ENCODE assay signal across 8 cellular contexts in genomic region chr5:181242031-181242451, GRCh38. TPM values are rescaled to one million over a fixed set of nuclear protein-coding genes. Genes with fewer than 3 reads are reported as not detected.
A peak's percentile ranks its signal among the peaks of the same experiment; 100 is the strongest.
DNase-seq lines count a peak whose midpoint lies in the region; ATAC-seq and TF ChIP-seq lines count a peak whose summit lies in the region.

No MANE protein-coding gene starts in this region.

- intact Hi-C loops in naive thymus-derived CD4-positive, alpha-beta T cell (cut with micrococcal nuclease) = loop anchor here (5.0 kb wide), 2 partner anchors 380 to 435 kb away; partner anchors contain the start of gene ZFP62 (in 1 of the 2)

- peak; percentile 15 for DNase-seq in M059J (ENCODE audit: low read depth)
- DNase-seq in coronary artery (ENCODE audit: low spot score) = no peak
- no peak for DNase-seq in naive thymus-derived CD4-positive, alpha-beta T cell
- no peak for DNase-seq in HUDEP-2 (lab: John Stamatoyannopoulos, UW; ENCODE audit: unreplicated experiment in 76 of 76)
- DNase-seq in SKM-1 treated with dmso at 0.1 percent for 144 hours (lab: John Stamatoyannopoulos, UW; ENCODE audit: unreplicated experiment) = no peak
- DNase-seq in GOT3 (lab: John Stamatoyannopoulos, UW) = no peak
- DNase-seq in germinal center (ENCODE audit: low spot score) = no peak

- peaks cover 0 to 3% (median 0%) of the 10 kb centered on the region in 11 donors for H3K9me3 Mint-ChIP-seq in naive thymus-derived CD4-positive, alpha-beta T cell

- POLR2A ChIA-PET in naive thymus-derived CD4-positive, alpha-beta T cell (lab: Charles Lee) = interaction anchor here (1.4 to 13.0 kb wide), 7 partner anchors 10 to 58 kb away, joined by 4 to 305 read pairs (median 6); partner anchors contain the start of genes TRIM41 and TRIM52

- peak overlapping the region; percentile 97 for H3K27ac ChIP-seq in BLaER1
- peak overlapping the region; percentile 94 to 100 for H3K27ac ChIP-seq in coronary artery
- peak overlapping the region; percentile 91 for H3K27ac ChIP-seq in naive thymus-derived CD4-positive, alpha-beta T cell (ENCODE audit: low read depth, low read length)

- H3K4me3 ChIP-seq in BLaER1 (peak overlapping the region; percentile 97), coronary artery (peak overlapping the region; percentile 92)
- H3K4me3 ChIP-seq in naive thymus-derived CD4-positive, alpha-beta T cell (ENCODE audit: low read length) = peak overlapping the region; percentile 99

- H3K27me3 Mint-ChIP-seq in naive thymus-derived CD4-positive, alpha-beta T cell = no peaks in the 10 kb centered on the region

- H3K4me1 Mint-ChIP-seq in naive thymus-derived CD4-positive, alpha-beta T cell = peaks cover 37 to 71% (median 64%) of the 10 kb centered on the region in 7 donors

- H3K27me3 ChIP-seq in BLaER1 = no peaks in the 10 kb centered on the region; the same call in 1 of the 2 replicates
- no peaks in the 10 kb centered on the region for H3K27me3 ChIP-seq in naive thymus-derived CD4-positive, alpha-beta T cell (ENCODE audit: control insufficient read depth in 2 of 2, insufficient read depth in 2 of 2, low read length in 2 of 2)

- no peak for TF ChIP-seq CTCF in coronary artery (IDR thresholded peaks at IDR 0.05)

- peak overlapping the region; percentile 100 for H3K9ac ChIP-seq in BLaER1

- peaks cover 17 to 51% (median 36%) of the 10 kb centered on the region in 5 donors for H3K36me3 Mint-ChIP-seq in naive thymus-derived CD4-positive, alpha-beta T cell

- H3K36me3 ChIP-seq in BLaER1 = peaks cover 62% of the 10 kb centered on the region
- peaks cover 33 to 50% (median 34%) of the 10 kb centered on the region in 3 experiments for H3K36me3 ChIP-seq in naive thymus-derived CD4-positive, alpha-beta T cell (ENCODE audit: control insufficient read depth in 2 of 3, insufficient read depth in 3 of 3, low read length in 3 of 3)

- CTCF ChIA-PET in naive thymus-derived CD4-positive, alpha-beta T cell (lab: Charles Lee) = interaction anchor here (0.6 to 2.5 kb wide), 2 partner anchors 10 to 18 kb away, joined by 3 to 9 read pairs; partner anchors contain the start of gene TRIM41

- peak overlapping the region; percentile 93 to 100 (median 96) for H3K27ac Mint-ChIP-seq in naive thymus-derived CD4-positive, alpha-beta T cell

- no peaks in the 10 kb centered on the region for H3K9me3 ChIP-seq in BLaER1
- H3K9me3 ChIP-seq in naive thymus-derived CD4-positive, alpha-beta T cell (ENCODE audit: control insufficient read depth in 2 of 3, low read length in 3 of 3) = no peaks in the 10 kb centered on the region

- ATAC-seq in naive thymus-derived CD4-positive, alpha-beta T cell = no peak

- H3K4me2 ChIP-seq in BLaER1 = peak overlapping the region; percentile 98

- peak overlapping the region; percentile 91 to 99 (median 98) for H3K4me3 Mint-ChIP-seq in naive thymus-derived CD4-positive, alpha-beta T cell

- peaks cover 68% of the 10 kb centered on the region for H4K20me1 ChIP-seq in BLaER1

- peaks cover 57% of the 10 kb centered on the region for H3K4me1 ChIP-seq in BLaER1
- H3K4me1 ChIP-seq in naive thymus-derived CD4-positive, alpha-beta T cell (ENCODE audit: control insufficient read depth in 2 of 2, insufficient read depth in 2 of 2, low read length in 2 of 2) = peaks cover 31 to 35% of the 10 kb centered on the region in 2 donors

RNA-seq across cellular contexts. Expression of gene RACK1, which starts 1.7 kb away (rescaled TPM):
- 1,818 and 1,864 TPM in 2 replicates for total RNA-seq in M059J (2014; rRNA removed; shearing (Covaris generic))
- total RNA-seq in naive thymus-derived CD4-positive, alpha-beta T cell = 1,000 to 10,000 TPM; 1,703 to 2,739 (median 2,322) TPM
- polyA plus RNA-seq in naive thymus-derived CD4-positive, alpha-beta T cell = 1,000 to 10,000 TPM; 2,748 to 2,829 TPM

RNA-seq across cellular contexts. Expression of gene TRIM52, which starts 18.9 kb away (rescaled TPM):
- total RNA-seq in M059J (2014; rRNA removed; shearing (Covaris generic)) = 2.2 and 5.7 TPM in 2 replicates
- 10 to 100 TPM; 31.4 to 71.6 (median 35.7) TPM for total RNA-seq in naive thymus-derived CD4-positive, alpha-beta T cell
- polyA plus RNA-seq in naive thymus-derived CD4-positive, alpha-beta T cell = 10 to 100 TPM; 39.2 to 50.5 TPM

RNA-seq across cellular contexts. Expression of gene TRIM41, which starts 19.0 kb away (rescaled TPM):
- 6.5 and 9.0 TPM in 2 replicates for total RNA-seq in M059J (2014; rRNA removed; shearing (Covaris generic))
- 10 to 100 TPM; 27.3 to 36.5 (median 32.6) TPM for total RNA-seq in naive thymus-derived CD4-positive, alpha-beta T cell
- polyA plus RNA-seq in naive thymus-derived CD4-positive, alpha-beta T cell = 1 to 10 TPM in 1 of 2 donors, under 1 TPM in 1; 0.72 to 1.1 TPM

RNA-seq across cellular contexts. Expression of gene TRIM7, which starts 37.0 kb away (rescaled TPM):
- total RNA-seq in M059J (2014; rRNA removed; shearing (Covaris generic)) = 1.6 and 3.2 TPM in 2 replicates
- 1 to 10 TPM; 1.1 to 6.1 (median 3.6) TPM for total RNA-seq in naive thymus-derived CD4-positive, alpha-beta T cell
- polyA plus RNA-seq in naive thymus-derived CD4-positive, alpha-beta T cell = under 1 TPM in 1 of 2 donors, not detected in 1; 0.28 TPM
